In genomic region chr19:45862564-45863334, GRCh38 we compare ENCODE assay signal across 8 cellular contexts. TPM values are rescaled to one million over a fixed set of nuclear protein-coding genes. Genes with fewer than 3 reads are reported as not detected.
A peak's percentile ranks its signal among the peaks of the same experiment; 100 is the strongest.
DNase-seq lines count a peak whose midpoint lies in the region; ATAC-seq, FAIRE-seq and TF ChIP-seq lines count a peak whose summit lies in the region.

SYMPK (minus strand) TSS chr19:45863147; CDS start chr19:45854495, 8,652 bp downstream.

- H3K9me3 ChIP-seq in iPS-20b (ENCODE audit: insufficient read depth, low read depth, low read length) (no peaks in the 10 kb centered on the region), small intestine (ENCODE audit: control insufficient read depth, low read depth) (no peaks in the 10 kb centered on the region)

- 0% methylated on average over 53 to 65 of the region's 65 CpGs for WGBS in small intestine, 3 donors

- in situ Hi-C loops in ACHN (cut with HindIII; ENCODE audit: low pct_ligation_motif_present, low pct_unique_long_range_greater_than_20kb, low sequenced_read_pairs): no loop called here

- H3K27me3 ChIP-seq in bronchial epithelial cell (ENCODE audit: control insufficient read depth, insufficient read depth, low read length) (peaks cover 15% of the 10 kb centered on the region), iPS-20b (ENCODE audit: insufficient read depth, low read length) (peaks cover 22% of the 10 kb centered on the region), small intestine (ENCODE audit: control insufficient read depth in 2 of 2, insufficient read depth in 2 of 2, low read length in 2 of 2) (no peaks in the 10 kb centered on the region)

- H3K27ac ChIP-seq in iPS-20b (ENCODE audit: low read length) (peak within 1 kb of the TSS; percentile 60), small intestine (ENCODE audit: low read depth in 1 of 2, low read length in 1 of 2) (peak within 1 kb of the TSS; percentile 58 to 94)

- TF ChIP-seq CTCF in WI38 (IDR thresholded peaks at IDR 0.05; ENCODE audit: low read depth, low read length) (no peak), bronchial epithelial cell (IDR thresholded peaks at IDR 0.05; ENCODE audit: insufficient read depth, low read length, severe bottlenecking) (no peak)

- DNase-seq in ACHN (peak; percentile 96), NCI-H2227 treated with DMSO at 0.1 percent for 48 hours (lab: John Stamatoyannopoulos, UW) (peak; percentile 90), bronchial epithelial cell (ENCODE audit: low read depth) (peak; percentile 95), small intestine (peak; percentile 99)

- ATAC-seq in GM18873 (IDR thresholded peaks at IDR 0.05; ENCODE audit: low FRiP score, unreplicated experiment) (peak; percentile 88), HG03139 (IDR thresholded peaks at IDR 0.05; ENCODE audit: unreplicated experiment) (peak; percentile 85)

- H3K4me1 ChIP-seq in iPS-20b (ENCODE audit: insufficient read depth, low read length) (peaks cover 9% of the 10 kb centered on the region), small intestine (ENCODE audit: control insufficient read depth in 2 of 2, insufficient read depth in 1 of 2, low read depth in 1 of 2, low read length in 1 of 2) (no peaks in the 10 kb centered on the region)

- H3K4me3 ChIP-seq in WI38 (ENCODE audit: low read depth, low read length) (peak within 1 kb of the TSS; percentile 94), bronchial epithelial cell (ENCODE audit: low read depth, low read length) (peak within 1 kb of the TSS; percentile 97), iPS-20b (ENCODE audit: low read length) (peak within 1 kb of the TSS; percentile 86), small intestine (ENCODE audit: low read depth in 1 of 2, low read length in 2 of 2) (peak within 1 kb of the TSS; percentile 70 to 80)

- no peak for FAIRE-seq in bronchial epithelial cell (lab: Jason Lieb, UNC)
- no peak for FAIRE-seq in small intestine (lab: Jason Lieb, UNC)

- H3K36me3 ChIP-seq in bronchial epithelial cell (ENCODE audit: control insufficient read depth, insufficient read depth, low read length): peaks cover 3% of the 10 kb centered on the region
- H3K36me3 ChIP-seq in iPS-20b (ENCODE audit: insufficient read depth, low read depth, low read length): peaks cover 34% of the 10 kb centered on the region
- H3K36me3 ChIP-seq in small intestine (ENCODE audit: control insufficient read depth in 2 of 2, insufficient read depth in 2 of 2, low read length in 2 of 2): peaks cover 2 to 8% of the 10 kb centered on the region in 2 donors

- peak within 1 kb of the TSS; percentile 88 for H3K9ac ChIP-seq in iPS-20b (ENCODE audit: low read depth, low read length)

RNA-seq across cellular contexts. Expression of gene SYMPK, which starts in this region (rescaled TPM):
- total RNA-seq in bronchial epithelial cell: 27.9 and 29.7 TPM in 2 replicates
- polyA plus RNA-seq in small intestine: 100 to 1,000 TPM in 1 of 3 donors, 10 to 100 TPM in 2; 68.1 to 106 (median 76.7) TPM

Comparison
In these comparisons a context has a peak if more than half of its experiments do, and no peak if none do; other contexts are left out.
1. Peak in every context shown above with its lines: DNase-seq, ATAC-seq, H3K4me3 ChIP-seq and H3K27ac ChIP-seq.